19 cellular contexts compared by ENCODE assay signal in genomic region chr4:111066887-111067286, GRCh38.
A peak's percentile ranks its signal among the peaks of the same experiment; 100 is the strongest.
DNase-seq lines count a peak whose midpoint lies in the region; ATAC-seq and TF ChIP-seq lines count a peak whose summit lies in the region.
"Had no signal": no experiment of that assay in that cellular context is flagged by ENCODE, and none has a peak within 500 bp of the region (broad histone marks: within the 10 kb centered on the region; RNA-seq: fewer than 3 reads in every experiment).

No MANE protein-coding gene starts in this region.

- H3K4me3 ChIP-seq in ACC112 (ENCODE audit: low read depth, low read length), result no peak overlapping the region
- H3K4me3 ChIP-seq in naive thymus-derived CD4-positive, alpha-beta T cell (ENCODE audit: low read length), result no peak overlapping the region
- H3K4me3 ChIP-seq in coronary artery, result no peak overlapping the region
- H3K4me3 ChIP-seq: cardiac muscle cell had no signal

- DNase-seq in HT1080 (ENCODE audit: low read depth) (peak; percentile 34), astrocyte of the hippocampus (ENCODE audit: low read depth, low spot score) (peak; percentile 56), left kidney (ENCODE audit: low read depth, low spot score) (peak; percentile 17), UCSD-AML1 (lab: John Stamatoyannopoulos, UW; ENCODE audit: unreplicated experiment) (no peak), coronary artery (ENCODE audit: low spot score) (no peak)
- no peak for DNase-seq in naive thymus-derived CD4-positive, alpha-beta T cell
- DNase-seq: activated CD8-positive, alpha-beta memory T cell treated with anti-CD3 and anti-CD28 coated beads, Interleukin-2, amount 50 U/mL, for 4 hours; activated naive CD4-positive, alpha-beta T cell treated with anti-CD3 and anti-CD28 coated beads, Interleukin-2, amount 50 U/mL, for 16 hours; Caco-2; effector memory CD4-positive, alpha-beta T cell; immature natural killer cell; Karpas-422; NCI-H1694 treated with DMSO at 0.1 percent for 48 hours; NCI-H526 treated with DMSO at 0.1 percent for 48 hours; T-cell had no signal

- no peak overlapping the region for H3K27ac Mint-ChIP-seq in naive thymus-derived CD4-positive, alpha-beta T cell
- H3K27ac Mint-ChIP-seq: immature natural killer cell, T-cell had no signal

- no peak overlapping the region for H2AFZ ChIP-seq in ACC112 (ENCODE audit: low read length, unreplicated experiment)

- H3K36me3 ChIP-seq in ACC112 (ENCODE audit: insufficient read depth, low read length), result no peaks in the 10 kb centered on the region
- no peaks in the 10 kb centered on the region for H3K36me3 ChIP-seq in naive thymus-derived CD4-positive, alpha-beta T cell (ENCODE audit: control insufficient read depth in 2 of 3, insufficient read depth in 3 of 3, low read length in 3 of 3)
- H3K36me3 ChIP-seq: cardiac muscle cell had no signal

- peaks cover 6% of the 10 kb centered on the region for H3K4me1 ChIP-seq in ACC112 (ENCODE audit: control insufficient read depth, insufficient read depth, low read length, unreplicated experiment)
- H3K4me1 ChIP-seq in naive thymus-derived CD4-positive, alpha-beta T cell (ENCODE audit: control insufficient read depth in 2 of 2, insufficient read depth in 2 of 2, low read length in 2 of 2), result no peaks in the 10 kb centered on the region
- H3K4me1 ChIP-seq: Caco-2 had no signal

- intact Hi-C loops in naive thymus-derived CD4-positive, alpha-beta T cell (cut with micrococcal nuclease), result no loop called here

- no peaks in the 10 kb centered on the region for H3K27me3 Mint-ChIP-seq in naive thymus-derived CD4-positive, alpha-beta T cell
- H3K27me3 Mint-ChIP-seq: T-cell had no signal

- H3K79me2 ChIP-seq in ACC112 (ENCODE audit: control insufficient read depth, insufficient read depth, low read length, unreplicated experiment), result no peaks in the 10 kb centered on the region

- ATAC-seq in naive thymus-derived CD4-positive, alpha-beta T cell, result no peak
- no peak for ATAC-seq in activated CD4-positive, CD25-positive, alpha-beta regulatory T cell treated with anti-CD3 and anti-CD28 coated beads, Interleukin-2, amount 50 U/mL, for 24 hours
- ATAC-seq: Panc1, T-cell had no signal

- peak overlapping the region; percentile 71 for H3K27ac ChIP-seq in ACC112 (ENCODE audit: low read depth, low read length)
- H3K27ac ChIP-seq in naive thymus-derived CD4-positive, alpha-beta T cell (ENCODE audit: low read depth, low read length), result no peak overlapping the region
- no peak overlapping the region for H3K27ac ChIP-seq in coronary artery
- H3K27ac ChIP-seq: cardiac muscle cell had no signal

- H3K9me3 Mint-ChIP-seq in naive thymus-derived CD4-positive, alpha-beta T cell, result peaks cover 0 to 4% (median 0%) of the 10 kb centered on the region in 11 donors

- POLR2A ChIA-PET in naive thymus-derived CD4-positive, alpha-beta T cell (lab: Charles Lee), result no interaction called here

- H3K4me1 Mint-ChIP-seq in naive thymus-derived CD4-positive, alpha-beta T cell, result no peaks in the 10 kb centered on the region
- H3K4me1 Mint-ChIP-seq: immature natural killer cell, T-cell had no signal

- TF ChIP-seq CTCF in coronary artery (IDR thresholded peaks at IDR 0.05), result no peak

- CTCF ChIA-PET in naive thymus-derived CD4-positive, alpha-beta T cell (lab: Charles Lee), result no interaction called here

- H3K4me3 Mint-ChIP-seq in naive thymus-derived CD4-positive, alpha-beta T cell, result no peak overlapping the region
- H3K4me3 Mint-ChIP-seq: immature natural killer cell, T-cell had no signal

- no peaks in the 10 kb centered on the region for H3K27me3 ChIP-seq in ACC112 (ENCODE audit: insufficient read depth, low read length)
- no peaks in the 10 kb centered on the region for H3K27me3 ChIP-seq in naive thymus-derived CD4-positive, alpha-beta T cell (ENCODE audit: control insufficient read depth in 2 of 2, insufficient read depth in 2 of 2, low read length in 2 of 2)
- H3K27me3 ChIP-seq: cardiac muscle cell had no signal

- no peaks in the 10 kb centered on the region for H3K36me3 Mint-ChIP-seq in naive thymus-derived CD4-positive, alpha-beta T cell
- H3K36me3 Mint-ChIP-seq: immature natural killer cell, T-cell had no signal

- no peaks in the 10 kb centered on the region for H3K9me3 ChIP-seq in naive thymus-derived CD4-positive, alpha-beta T cell (ENCODE audit: control insufficient read depth in 2 of 3, low read length in 3 of 3)
- H3K9me3 ChIP-seq: Caco-2 had no signal

Comparison
In these comparisons a context has a peak if more than half of its experiments do, and no peak if none do; other contexts are left out.
1. DNase-seq: peak in HT1080 (single experiment), astrocyte of the hippocampus (single experiment) and left kidney (single experiment); none in naive thymus-derived CD4-positive, alpha-beta T cell (0 of 9), UCSD-AML1 (single experiment) and coronary artery (single experiment).